1 cellular context compared by ENCODE assay signal in the genomic region with DNA sequence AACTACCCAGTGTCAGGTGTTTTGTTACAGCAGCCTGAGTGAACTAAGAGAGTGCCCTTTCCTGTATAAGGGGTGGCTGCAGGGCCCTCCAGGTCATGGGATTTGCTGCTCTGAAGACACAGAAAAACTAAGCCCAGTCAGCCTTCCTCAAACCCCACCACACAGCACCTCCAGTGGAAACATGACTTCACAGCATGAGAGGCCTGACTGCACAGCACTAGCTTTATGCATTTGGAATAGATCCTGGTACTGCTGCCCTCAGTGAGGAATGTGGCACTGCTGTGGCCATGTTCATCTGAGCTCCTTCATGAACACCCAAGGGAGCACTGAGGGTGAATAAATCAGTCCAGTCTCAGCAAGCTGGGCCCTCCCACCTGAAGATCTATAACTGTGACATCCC.
TF ChIP-seq lines count a peak whose summit lies in the region.

No MANE protein-coding gene starts in this region.

TF ChIP-seq in WTC11, 78 proteins besides CTCF, POLR2A, EP300 and RAD21 (continued from another document):
- TF ChIP-seq ZNF532 (CRISPR knock-in tag; IDR thresholded peaks at IDR 0.05; ENCODE audit: borderline replicate concordance) = no peak
- TF ChIP-seq TEAD4 (CRISPR knock-in tag; IDR thresholded peaks at IDR 0.05) = no peak
- TF ChIP-seq MAX (CRISPR knock-in tag; IDR thresholded peaks at IDR 0.05) = no peak
- TF ChIP-seq RORB (CRISPR knock-in tag; IDR thresholded peaks at IDR 0.05) = no peak
- no peak for TF ChIP-seq ZNF423 (CRISPR knock-in tag; IDR thresholded peaks at IDR 0.05)
- TF ChIP-seq ARID4B (CRISPR knock-in tag; IDR thresholded peaks at IDR 0.05; ENCODE audit: borderline replicate concordance) = no peak
